8 cellular contexts compared by ENCODE assay signal in genomic region chr11:77066229-77067023, GRCh38. TPM values are rescaled to one million over a fixed set of nuclear protein-coding genes. Genes with fewer than 3 reads are reported as not detected.
A peak's percentile ranks its signal among the peaks of the same experiment; 100 is the strongest.
DNase-seq lines count a peak whose midpoint lies in the region; ATAC-seq, FAIRE-seq and TF ChIP-seq lines count a peak whose summit lies in the region.

CAPN5 (plus strand) TSS chr11:77066971; CDS start chr11:77084887, 17,916 bp downstream.

- ATAC-seq in gastroesophageal sphincter, result peak; percentile 95

- H3K27ac ChIP-seq in SJCRH30 (peak within 1 kb of the TSS; percentile 26; the same call in 1 of the 2 replicates), gastroesophageal sphincter (peak within 1 kb of the TSS; percentile 68 to 96 (median 92))

- peak; percentile 91 for DNase-seq in G401 (ENCODE audit: low spot score)
- DNase-seq in H54 (ENCODE audit: insufficient read length, low spot score), result peak; percentile 87
- peak; percentile 92 for DNase-seq in LoVo (ENCODE audit: low spot score)
- peak; percentile 92 to 94 for DNase-seq in SJCRH30
- peak; percentile 89 for DNase-seq in activated naive CD4-positive, alpha-beta T cell treated with Interleukin-2 at 50 U/mL for 16 hours
- peak in 55 of 56 donors; percentile 51 to 96 (median 88) for DNase-seq in nucleus accumbens (lab: John Stamatoyannopoulos, UW)
- DNase-seq in superior temporal gyrus (ENCODE audit: extremely low spot score), result peak; percentile 88

- FAIRE-seq in H54 (lab: Jason Lieb, UNC), result no peak

- H3K9me3 ChIP-seq in SJCRH30 (replicated peaks) (no peaks in the 10 kb centered on the region), gastroesophageal sphincter (no peaks in the 10 kb centered on the region)

- H3K4me1 ChIP-seq in SJCRH30 (no peaks in the 10 kb centered on the region), gastroesophageal sphincter (peaks cover 0 to 45% (median 6%) of the 10 kb centered on the region in 3 donors)

- WGBS in gastroesophageal sphincter (ENCODE audit: low coverage in 1 of 2), 2 donors, result 0 to 8% methylated on average over 2 of the region's 67 CpGs

- peak; percentile 84 for TF ChIP-seq POLR2A in H54 (IDR thresholded peaks at IDR 0.05; ENCODE audit: low read depth, low read length)
- peak; percentile 80 to 90 for TF ChIP-seq POLR2A in gastroesophageal sphincter (IDR thresholded peaks at IDR 0.05)

- peak in 3 of 4 experiments; percentile 19 to 50 (median 48) for TF ChIP-seq CTCF in gastroesophageal sphincter (IDR thresholded peaks at IDR 0.05)

- in situ Hi-C loops in G401 (cut with HindIII; ENCODE audit: low sequenced_read_pairs), result no loop called here

- TF ChIP-seq EP300 in gastroesophageal sphincter (IDR thresholded peaks at IDR 0.05), result no peak

- H3K27me3 ChIP-seq in SJCRH30 (no peaks in the 10 kb centered on the region), gastroesophageal sphincter (no peaks in the 10 kb centered on the region)

- H3K4me3 ChIP-seq in SJCRH30 (peak within 1 kb of the TSS; percentile 67), gastroesophageal sphincter (peak within 1 kb of the TSS; percentile 55 to 82)

- H3K36me3 ChIP-seq in SJCRH30, result no peaks in the 10 kb centered on the region
- no peaks in the 10 kb centered on the region for H3K36me3 ChIP-seq in gastroesophageal sphincter

RNA-seq across cellular contexts. Expression of gene CAPN5, which starts in this region (rescaled TPM):
- total RNA-seq in G401 (2014; rRNA removed; shearing (Covaris generic)), result 5.6 and 11.1 TPM in 2 replicates
- 4.5 and 4.8 TPM in 2 replicates for total RNA-seq in SJCRH30 (2014; rRNA removed; shearing (Covaris generic))
- 1 to 10 TPM; 4.1 to 9.4 (median 7.7) TPM for total RNA-seq in gastroesophageal sphincter

Comparison
In these comparisons a context has a peak if more than half of its experiments do, and no peak if none do; other contexts are left out.
1. Peak in every context shown above with its lines: DNase-seq, ATAC-seq, H3K4me3 ChIP-seq and H3K27ac ChIP-seq.